ENCODE assay signal across 8 cellular contexts in genomic region chr19:36008336-36008978, GRCh38. TPM values are rescaled to one million over a fixed set of nuclear protein-coding genes. Genes with fewer than 3 reads are reported as not detected.
DNase-seq lines count a peak whose midpoint lies in the region; ATAC-seq and TF ChIP-seq lines count a peak whose summit lies in the region.

Gene SYNE4 (minus strand): TSS chr19:36008813. CDS start chr19:36008681, 132 bp downstream.

- H2AFZ ChIP-seq in OCI-LY1 (ENCODE audit: low read length), result no peak within 1 kb of the TSS

- H3K4me3 ChIP-seq in OCI-LY1 (ENCODE audit: low read depth, low read length, poor library complexity, severe bottlenecking), result peak within 1 kb of the TSS; percentile 44
- H3K4me3 ChIP-seq in epithelial cell of proximal tubule (ENCODE audit: low read depth, low read length), result peak within 1 kb of the TSS; percentile 53
- peak within 1 kb of the TSS; percentile 29 for H3K4me3 ChIP-seq in ovary

- H3K27ac ChIP-seq in OCI-LY1 (ENCODE audit: low read depth, low read length, poor library complexity, severe bottlenecking) (no peak within 1 kb of the TSS), ovary (peak within 1 kb of the TSS; percentile 27 to 50)

- H3K27me3 ChIP-seq in OCI-LY1 (ENCODE audit: insufficient read depth, low read length) (peaks cover 5% of the 10 kb centered on the region; the same call in 1 of the 2 replicates), ovary (no peaks in the 10 kb centered on the region)

- H3K4me2 ChIP-seq in OCI-LY1 (ENCODE audit: low read length), result peak within 1 kb of the TSS; percentile 50

- no peaks in the 10 kb centered on the region for H4K20me1 ChIP-seq in OCI-LY1 (ENCODE audit: insufficient read depth, low read length)

- H3K79me2 ChIP-seq in OCI-LY1 (ENCODE audit: insufficient read depth, low read length), result no peaks in the 10 kb centered on the region

- H3K36me3 ChIP-seq in OCI-LY1 (ENCODE audit: insufficient read depth, low read length) (no peaks in the 10 kb centered on the region; the same call in 1 of the 2 replicates), ovary (no peaks in the 10 kb centered on the region)

- TF ChIP-seq POLR2A in ovary (IDR thresholded peaks at IDR 0.05), result no peak

- TF ChIP-seq EP300 in ovary (IDR thresholded peaks at IDR 0.05), result no peak

- H3K4me1 ChIP-seq in OCI-LY1 (ENCODE audit: insufficient read depth, low read length, severe bottlenecking) (peaks cover 18% of the 10 kb centered on the region), ovary (ENCODE audit: insufficient read depth) (peaks cover 4% of the 10 kb centered on the region)

- no peaks in the 10 kb centered on the region for H3F3A ChIP-seq in OCI-LY1 (ENCODE audit: insufficient read depth, low read length)

- WGBS in ovary, 3 donors, result 52 to 56% (median 54%) methylated on average over 19 of the region's 19 CpGs

- no peaks in the 10 kb centered on the region for H3K9me3 ChIP-seq in OCI-LY1 (ENCODE audit: low read length)
- H3K9me3 ChIP-seq in ovary, result no peaks in the 10 kb centered on the region

- H3K9ac ChIP-seq in OCI-LY1 (ENCODE audit: low read length), result peak within 1 kb of the TSS; percentile 44; the same call in 1 of the 2 replicates

- TF ChIP-seq CTCF in OCI-LY1 (IDR thresholded peaks at IDR 0.05; ENCODE audit: low read length) (no peak), epithelial cell of proximal tubule (conservative IDR thresholded peaks at IDR 0.05; ENCODE audit: low read depth, low read length) (no peak), ovary (IDR thresholded peaks at IDR 0.05) (no peak)

- peak; percentile 79 for DNase-seq in ELF-1 (ENCODE audit: low read depth, low spot score)
- DNase-seq in epithelial cell of proximal tubule (ENCODE audit: low read depth), result no peak
- peak in 2 of 5 donors; percentile 45 to 51 for DNase-seq in ovary
- DNase-seq in LoVo (ENCODE audit: low spot score), result no peak

- H3K9me2 ChIP-seq in OCI-LY1 (ENCODE audit: low read depth, low read length), result no peaks in the 10 kb centered on the region

- intact Hi-C loops in ovary (cut with DNase I), result loop anchor here in 1 of 4 donors (10.0 kb wide), 1 partner anchor 46 kb away; the partner anchor contains the start of genes THAP8 and WDR62

- no peak for ATAC-seq in HG02678 (IDR thresholded peaks at IDR 0.05; ENCODE audit: unreplicated experiment)
- no peak for ATAC-seq in HG02571 (IDR thresholded peaks at IDR 0.05; ENCODE audit: unreplicated experiment)
- ATAC-seq in HG03139 (IDR thresholded peaks at IDR 0.05; ENCODE audit: unreplicated experiment), result no peak

RNA-seq across cellular contexts. Expression of gene SYNE4, which starts in this region (rescaled TPM):
- total RNA-seq in epithelial cell of proximal tubule (4.4 and 5.3 TPM in 2 replicates), ovary (1 to 10 TPM in 4 of 7 donors, under 1 TPM in 3; 0.43 to 2.6 (median 1.7) TPM)
- under 1 TPM; 0.37 to 0.48 TPM for polyA plus RNA-seq in ovary
